In genomic region chr7:47739301-47739870, GRCh38 we compare ENCODE assay signal across 18 cellular contexts.
DNase-seq lines count a peak whose midpoint lies in the region; ATAC-seq and TF ChIP-seq lines count a peak whose summit lies in the region.
"Had no signal": no experiment of that assay in that cellular context is flagged by ENCODE, and none has a peak within 500 bp of the region (broad histone marks: within the 10 kb centered on the region; RNA-seq: fewer than 3 reads in every experiment).

No MANE protein-coding gene starts in this region.

- no peak overlapping the region for H3K4me3 Mint-ChIP-seq in GM23338
- no peak overlapping the region for H3K4me3 Mint-ChIP-seq in mesothelial cell of epicardium

- 0 out of 2 replicates have a peak overlapping the region, but pooled peaks have one; percentile 59 for H2AFZ ChIP-seq in GM23338

- H3K36me3 Mint-ChIP-seq in GM23338 (ENCODE audit: low read depth) = no peaks in the 10 kb centered on the region
- H3K36me3 Mint-ChIP-seq in mesothelial cell of epicardium = no peaks in the 10 kb centered on the region

- no peaks in the 10 kb centered on the region for H3K79me2 ChIP-seq in GM23338 (replicated peaks; ENCODE audit: insufficient read depth)

- no peaks in the 10 kb centered on the region for H3K36me3 ChIP-seq in GM23338 (ENCODE audit: insufficient read depth)

- H3K9me3 Mint-ChIP-seq in GM23338 = no peaks in the 10 kb centered on the region; the same call in 2 of the 3 replicates
- no peaks in the 10 kb centered on the region for H3K9me3 Mint-ChIP-seq in mesothelial cell of epicardium

- no peaks in the 10 kb centered on the region for H3F3A ChIP-seq in GM23338 (replicated peaks; ENCODE audit: low read depth)

- no peak overlapping the region for H3K27ac ChIP-seq in GM23338 (ENCODE audit: low read depth)
- H3K27ac ChIP-seq: C4-2B, SK-N-MC had no signal

- H3K4me1 Mint-ChIP-seq in GM23338 (peaks cover 26% of the 10 kb centered on the region), mesothelial cell of epicardium (peaks cover 45% of the 10 kb centered on the region)

- in situ Hi-C loops in astrocyte of the spinal cord (cut with HindIII; ENCODE audit: low sequenced_read_pairs) = no loop called here

- H3K9me2 ChIP-seq in GM23338 (ENCODE audit: insufficient read depth) = no peaks in the 10 kb centered on the region

- H3K27me3 ChIP-seq in GM23338 (ENCODE audit: insufficient read depth) = no peaks in the 10 kb centered on the region

- H4K20me1 ChIP-seq in GM23338 (replicated peaks; ENCODE audit: insufficient read depth) = no peaks in the 10 kb centered on the region

- no peak overlapping the region for H3K4me3 ChIP-seq in GM23338
- H3K4me3 ChIP-seq in astrocyte of the spinal cord (ENCODE audit: low read depth, low read length) = no peak overlapping the region
- H3K4me3 ChIP-seq: SK-N-MC had no signal

- ATAC-seq in GM23338 = peak; percentile 21
- no peak for ATAC-seq in GM21360 (IDR thresholded peaks at IDR 0.05; ENCODE audit: unreplicated experiment)
- ATAC-seq: PC-3 had no signal

- H3K27me3 Mint-ChIP-seq in GM23338 (ENCODE audit: insufficient read depth, low read depth, poor library complexity) = peaks cover 16% of the 10 kb centered on the region
- no peaks in the 10 kb centered on the region for H3K27me3 Mint-ChIP-seq in mesothelial cell of epicardium (ENCODE audit: low read depth)

- no peak overlapping the region for H3K4me2 ChIP-seq in GM23338

- H3K27ac Mint-ChIP-seq in GM23338 (no peak overlapping the region), mesothelial cell of epicardium (peak overlapping the region; percentile 47)

- TF ChIP-seq CTCF in GM23338 (conservative IDR thresholded peaks at IDR 0.05; ENCODE audit: low read depth in 2 of 2) (no peak), astrocyte of the spinal cord (IDR thresholded peaks at IDR 0.05; ENCODE audit: low read depth, low read length) (no peak), mesothelial cell of epicardium (IDR thresholded peaks at IDR 0.05; ENCODE audit: unreplicated experiment) (no peak)

- H3K4me1 ChIP-seq in GM23338 (ENCODE audit: insufficient read depth) = peaks cover 6% of the 10 kb centered on the region

- DNase-seq in GM23338 (ENCODE audit: low spot score) = peak; percentile 27
- peak; percentile 24 for DNase-seq in astrocyte of the spinal cord (ENCODE audit: low read depth, low spot score)
- DNase-seq in mesothelial cell of epicardium (ENCODE audit: low spot score in 2 of 2, unreplicated experiment in 2 of 2) = no peak
- peak; percentile 54 for DNase-seq in retina
- DNase-seq in RKO (ENCODE audit: low spot score) = no peak
- DNase-seq in stimulated activated CD4-positive, alpha-beta T cell treated with anti-CD3 and anti-CD28 coated beads, Interleukin-4, amount 100 ng/mL, for 4 hours = no peak
- DNase-seq in middle frontal gyrus (ENCODE audit: extremely low spot score, low spot score) = no peak
- DNase-seq: COR-L47, DMS53, NCI-H1092, NCI-H1694 treated with DMSO at 0.1 percent for 48 hours, NCI-H446, NCI-H748 treated with DMSO at 0.1 percent for 48 hours, PC-3, T-helper 1 cell had no signal

TF ChIP-seq in GM23338, 12 proteins besides CTCF, POLR2A, EP300 and RAD21 (continues in another document):
- TF ChIP-seq JUNB (IDR thresholded peaks at IDR 0.05; ENCODE audit: unreplicated experiment) (no peak), EZH2phosphoT487 (IDR thresholded peaks at IDR 0.05; ENCODE audit: unreplicated experiment) (no peak), REST (IDR thresholded peaks at IDR 0.05; ENCODE audit: unreplicated experiment) (no peak), ZNF331 (CRISPR knock-in tag; IDR thresholded peaks at IDR 0.05; ENCODE audit: low read depth) (no peak), STAT1 (IDR thresholded peaks at IDR 0.05; ENCODE audit: unreplicated experiment) (no peak), CREB1 (CRISPR knock-in tag; IDR thresholded peaks at IDR 0.05; ENCODE audit: low read depth) (no peak), ZNF462 (CRISPR knock-in tag; IDR thresholded peaks at IDR 0.05) (no peak), ZNF114 (CRISPR knock-in tag; IDR thresholded peaks at IDR 0.05) (no peak), NANOG (IDR thresholded peaks at IDR 0.05; ENCODE audit: borderline replicate concordance) (no peak), POLR2AphosphoS5 (IDR thresholded peaks at IDR 0.05; ENCODE audit: low read depth) (no peak)

Comparison
In these comparisons a context has a peak if more than half of its experiments do, and no peak if none do; other contexts are left out.
1. DNase-seq: peak in GM23338 (single experiment), astrocyte of the spinal cord (single experiment) and retina (single experiment); none in mesothelial cell of epicardium (0 of 2), RKO (single experiment), stimulated activated CD4-positive, alpha-beta T cell treated with anti-CD3 and anti-CD28 coated beads, Interleukin-4, amount 100 ng/mL, for 4 hours (0 of 2) and middle frontal gyrus (single experiment).